8 cellular contexts compared by ENCODE assay signal in genomic region chr11:777288-778255, GRCh38. TPM values are rescaled to one million over a fixed set of nuclear protein-coding genes. Genes with fewer than 3 reads are reported as not detected.
DNase-seq lines count a peak whose midpoint lies in the region; ATAC-seq and TF ChIP-seq lines count a peak whose summit lies in the region.

A gene with protein sequence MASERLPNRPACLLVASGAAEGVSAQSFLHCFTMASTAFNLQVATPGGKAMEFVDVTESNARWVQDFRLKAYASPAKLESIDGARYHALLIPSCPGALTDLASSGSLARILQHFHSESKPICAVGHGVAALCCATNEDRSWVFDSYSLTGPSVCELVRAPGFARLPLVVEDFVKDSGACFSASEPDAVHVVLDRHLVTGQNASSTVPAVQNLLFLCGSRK (minus strand): TSS chr11:777487. CDS start chr11:777462, 25 bp downstream.

- DNase-seq in NCI-H82 (lab: John Stamatoyannopoulos, UW) (peak; percentile 86), dermis microvascular lymphatic vessel endothelial cell (ENCODE audit: low read depth in 2 of 2) (peak; percentile 59 to 86), lower leg skin (ENCODE audit: low spot score in 2 of 2) (peak; percentile 89 to 98)
- DNase-seq in activated CD4-positive, alpha-beta T cell treated with anti-CD3 and anti-CD28 coated beads, Interleukin-2, amount 50 U/mL, for 48 hours, result peak; percentile 95 to 96
- peak; percentile 93 to 94 for DNase-seq in stimulated activated CD4-positive, alpha-beta T cell treated with anti-CD3 and anti-CD28 coated beads, Interleukin-4, amount 100 ng/mL, for 48 hours (ENCODE audit: low read depth in 2 of 2)

- 2 to 3% methylated on average over 29 to 54 of the region's 110 CpGs for WGBS in lower leg skin, 2 donors

- peak in 1 of 2 donors; percentile 14 for TF ChIP-seq POLR2A in lower leg skin (IDR thresholded peaks at IDR 0.05)

- peak within 1 kb of the TSS; percentile 89 for H3K9ac ChIP-seq in BLaER1

- no peaks in the 10 kb centered on the region for H3K9me3 ChIP-seq in BLaER1

- TF ChIP-seq CTCF in lower leg skin (IDR thresholded peaks at IDR 0.05), result no peak

- peak within 1 kb of the TSS; percentile 96 for H3K4me2 ChIP-seq in BLaER1

- peaks cover 57% of the 10 kb centered on the region for H4K20me1 ChIP-seq in BLaER1

- peak within 1 kb of the TSS; percentile 80 for H3K27ac ChIP-seq in BLaER1

- H3K4me3 ChIP-seq in BLaER1 (peak within 1 kb of the TSS; percentile 79), lower leg skin (ENCODE audit: low read depth, poor library complexity, severe bottlenecking) (peak within 1 kb of the TSS; percentile 87)

- H3K36me3 ChIP-seq in BLaER1, result peaks cover 58% of the 10 kb centered on the region

- H3K4me1 ChIP-seq in BLaER1, result peaks cover 76% of the 10 kb centered on the region

- intact Hi-C loops in lower leg skin (cut with DNase I; ENCODE audit: low total_unique reads), result no loop called here

- no peaks in the 10 kb centered on the region for H3K27me3 ChIP-seq in BLaER1

- ATAC-seq in GM19328 (IDR thresholded peaks at IDR 0.05; ENCODE audit: unreplicated experiment) (peak; percentile 73), HG03469 (IDR thresholded peaks at IDR 0.05; ENCODE audit: unreplicated experiment) (peak; percentile 45)

RNA-seq across cellular contexts. Expression of the gene that starts here (rescaled TPM):
- total RNA-seq in dermis microvascular lymphatic vessel endothelial cell (19.3 and 32.4 TPM in 2 replicates), lower leg skin (10 to 100 TPM; 30.9 to 52.4 (median 39.8) TPM)

Comparison
In these comparisons a context has a peak if more than half of its experiments do, and no peak if none do; other contexts are left out.
1. Peak in every context shown above with its lines: DNase-seq, ATAC-seq, H3K4me3 ChIP-seq and H3K27ac ChIP-seq.